Comparison of ENCODE assay signal across 6 cellular contexts in the genomic region with DNA sequence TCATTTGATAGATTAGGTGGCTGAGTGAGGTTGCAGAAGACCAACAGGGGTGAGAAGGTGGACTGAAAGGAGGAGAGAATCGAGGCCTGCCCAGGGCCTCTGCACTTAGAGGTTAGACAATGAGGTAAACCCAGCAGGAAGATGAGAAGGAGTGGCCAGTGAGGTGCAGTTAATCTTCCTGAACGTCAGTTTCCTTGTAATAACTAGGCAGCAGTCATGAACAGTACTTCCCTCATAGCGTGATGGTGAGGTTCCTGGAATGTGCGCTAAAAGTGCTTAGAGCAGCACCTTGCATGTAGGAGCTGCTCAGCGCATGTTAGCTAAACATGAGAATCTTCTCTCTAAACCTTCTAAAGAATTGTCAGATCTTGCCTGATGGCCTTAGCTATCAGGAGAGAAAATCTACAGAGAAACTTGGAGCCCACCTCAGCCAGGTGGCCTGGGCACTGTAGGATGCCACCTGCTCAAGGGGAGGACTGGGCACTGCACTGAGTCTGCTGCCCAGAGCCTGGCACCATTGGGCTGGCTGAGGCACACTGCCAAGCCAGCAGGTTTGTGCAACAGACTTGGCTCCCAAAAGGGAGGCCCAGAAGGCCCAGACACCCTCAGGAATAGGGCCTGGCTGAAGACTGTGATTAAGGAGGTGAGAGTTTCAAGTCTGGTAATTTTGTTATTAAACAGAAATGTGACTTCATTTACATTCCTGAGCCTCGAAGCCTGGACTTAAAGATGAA. TPM values are rescaled to one million over a fixed set of nuclear protein-coding genes. Genes with fewer than 3 reads are reported as not detected.
"Had no signal": no experiment of that assay in that cellular context is flagged by ENCODE, and none has a peak within 500 bp of the region (broad histone marks: within the 10 kb centered on the region; RNA-seq: fewer than 3 reads in every experiment).

No MANE protein-coding gene starts in this region.

RNA-seq across cellular contexts. Expression of gene LGALS9C, which starts 10.2 kb away (rescaled TPM):
- total RNA-seq: HepG2, HT-29, IMR-90, Right ventricle myocardium superior, RPMI7951, SJSA1 had no signal
- polyA plus RNA-seq: HepG2, IMR-90 had no signal
